8 cellular contexts compared by ENCODE assay signal in genomic region chr13:30607908-30608307, GRCh38. TPM values are rescaled to one million over a fixed set of nuclear protein-coding genes. Genes with fewer than 3 reads are reported as not detected.
DNase-seq lines count a peak whose midpoint lies in the region; ATAC-seq and TF ChIP-seq lines count a peak whose summit lies in the region.

No MANE protein-coding gene starts in this region.

- no peak for TF ChIP-seq POLR2A in sigmoid colon (IDR thresholded peaks at IDR 0.05)

- H2AFZ ChIP-seq in KMS-11 (ENCODE audit: low read depth) = no peak overlapping the region

- intact Hi-C loops in sigmoid colon (cut with DNase I) = no loop called here

- DNase-seq in DMS53 (lab: John Stamatoyannopoulos, UW) = peak; percentile 95
- DNase-seq in activated CD8-positive, alpha-beta memory T cell treated with anti-CD3 and anti-CD28 coated beads, Interleukin-2, amount 50 U/mL, for 1 hour (ENCODE audit: extremely low read depth) = peak; percentile 45
- DNase-seq in stimulated activated CD4-positive, alpha-beta T cell treated with anti-CD3 and anti-CD28 coated beads, Interleukin-12 subunit alpha, Interleukin-12 subunit beta, amount 100 ng/mL, for 4 hours = peak; percentile 18
- DNase-seq in cerebellum (ENCODE audit: low spot score) = no peak
- no peak for DNase-seq in H7
- DNase-seq in sigmoid colon = no peak

- H3K4me3 ChIP-seq in KMS-11 (IDR thresholded peaks at IDR 0.05; ENCODE audit: insufficient read depth, low read depth, low read length) (no peak overlapping the region), H7 (ENCODE audit: insufficient read depth, low read depth, low read length) (no peak overlapping the region), sigmoid colon (no peak overlapping the region)

- no peaks in the 10 kb centered on the region for H3K36me3 ChIP-seq in KMS-11 (ENCODE audit: insufficient read depth)
- no peaks in the 10 kb centered on the region for H3K36me3 ChIP-seq in H7 (replicated peaks; ENCODE audit: control insufficient read depth, insufficient read depth, low read length)
- H3K36me3 ChIP-seq in sigmoid colon = no peaks in the 10 kb centered on the region

- H3K27me3 ChIP-seq in KMS-11 (ENCODE audit: insufficient read depth, low read depth) = no peaks in the 10 kb centered on the region
- H3K27me3 ChIP-seq in H7 (ENCODE audit: control insufficient read depth, insufficient read depth, low read length) = no peaks in the 10 kb centered on the region
- no peaks in the 10 kb centered on the region for H3K27me3 ChIP-seq in sigmoid colon

- peak; percentile 98 for ATAC-seq in GM21423 (IDR thresholded peaks at IDR 0.05; ENCODE audit: unreplicated experiment)

- H3K9ac ChIP-seq in KMS-11 = no peak overlapping the region

- H3K27ac ChIP-seq in KMS-11 (no peak overlapping the region), sigmoid colon (no peak overlapping the region)

- H3K4me2 ChIP-seq in KMS-11 = peak overlapping the region; percentile 36; the same call in 1 of the 2 replicates

- no peaks in the 10 kb centered on the region for H4K20me1 ChIP-seq in KMS-11 (ENCODE audit: insufficient read depth)

- 0 out of 2 replicates have a peak, but pooled peaks cover under 1% of the 10 kb centered on the region for H3K79me2 ChIP-seq in KMS-11 (ENCODE audit: insufficient read depth, low read depth)

- WGBS in sigmoid colon, 2 donors = 50 to 87% methylated on average over 4 of the region's 4 CpGs

- H3K9me3 ChIP-seq in sigmoid colon = no peaks in the 10 kb centered on the region

- no peak for TF ChIP-seq CTCF in KMS-11 (conservative IDR thresholded peaks at IDR 0.05; ENCODE audit: low read depth, low read length)
- no peak for TF ChIP-seq CTCF in sigmoid colon (IDR thresholded peaks at IDR 0.05)

- H3K4me1 ChIP-seq in KMS-11 (ENCODE audit: low read depth, poor library complexity, severe bottlenecking) = peaks cover 34% of the 10 kb centered on the region
- H3K4me1 ChIP-seq in sigmoid colon = peaks cover 0 to 6% (median 0%) of the 10 kb centered on the region in 4 donors

- no peak for TF ChIP-seq EP300 in sigmoid colon (IDR thresholded peaks at IDR 0.05)

RNA-seq across cellular contexts. Expression of gene USPL1, which starts 9.8 kb away (rescaled TPM):
- total RNA-seq in cerebellum (28.3 TPM), sigmoid colon (10 to 100 TPM; 17.4 to 34.6 (median 23.7) TPM)
- 13.0 and 17.0 TPM in 2 replicates for total RNA-seq in H7 (2014; rRNA removed; shearing (Covaris generic))
- 1 to 10 TPM; 2.8 to 9.1 (median 4.8) TPM for polyA plus RNA-seq in sigmoid colon

Comparison
In these comparisons a context has a peak if more than half of its experiments do, and no peak if none do; other contexts are left out.
1. DNase-seq: peak in DMS53 (single experiment), activated CD8-positive, alpha-beta memory T cell treated with anti-CD3 and anti-CD28 coated beads, Interleukin-2, amount 50 U/mL, for 1 hour (single experiment) and stimulated activated CD4-positive, alpha-beta T cell treated with anti-CD3 and anti-CD28 coated beads, Interleukin-12 subunit alpha, Interleukin-12 subunit beta, amount 100 ng/mL, for 4 hours (single experiment); none in cerebellum (single experiment), H7 (single experiment) and sigmoid colon (single experiment).